10 cellular contexts compared by ENCODE assay signal in genomic region chr19:36245210-36246005, GRCh38. TPM values are rescaled to one million over a fixed set of nuclear protein-coding genes. Genes with fewer than 3 reads are reported as not detected.
DNase-seq lines count a peak whose midpoint lies in the region; ATAC-seq and TF ChIP-seq lines count a peak whose summit lies in the region.
"Had no signal": no experiment of that assay in that cellular context is flagged by ENCODE, and none has a peak within 500 bp of the region (broad histone marks: within the 10 kb centered on the region; RNA-seq: fewer than 3 reads in every experiment).

No MANE protein-coding gene starts in this region.

- 0 out of 2 replicates have a peak, but pooled peaks have one; percentile 5 for TF ChIP-seq RAD21 in SK-N-SH (IDR thresholded peaks at IDR 0.05; ENCODE audit: low read length)

- H3K27me3 Mint-ChIP-seq in effector memory CD8-positive, alpha-beta T cell, result no peaks in the 10 kb centered on the region

- H3K27me3 ChIP-seq in SK-N-SH (ENCODE audit: insufficient read depth) (no peaks in the 10 kb centered on the region), left ventricle myocardium inferior (ENCODE audit: low read depth) (peaks cover 11% of the 10 kb centered on the region), psoas muscle (ENCODE audit: insufficient read depth in 3 of 3, low read length in 2 of 3) (peaks cover 0 to 16% (median 9%) of the 10 kb centered on the region in 3 donors), PC-9 (ENCODE audit: insufficient read depth, low read depth) (no peaks in the 10 kb centered on the region)

- H4K20me1 ChIP-seq in SK-N-SH (ENCODE audit: insufficient read depth), result no peaks in the 10 kb centered on the region
- no peaks in the 10 kb centered on the region for H4K20me1 ChIP-seq in PC-9 (ENCODE audit: insufficient read depth)

- CTCF ChIA-PET in SK-N-SH (lab: Yijun Ruan, JAX) (interaction anchor here (0.7 to 1.4 kb wide), 4 partner anchors 11 to 258 kb away, joined by 3 to 4 read pairs (median 3); partner anchors contain the start of gene ZNF146), PC-9 (lab: Charles Lee) (no interaction called here)

- H2AFZ ChIP-seq in SK-N-SH (ENCODE audit: low read depth), result peak overlapping the region; percentile 44; the same call in 1 of the 2 replicates
- H2AFZ ChIP-seq in PC-9, result no peak overlapping the region

- H3K4me2 ChIP-seq in SK-N-SH, result peak overlapping the region; percentile 77
- H3K4me2 ChIP-seq in PC-9, result no peak overlapping the region

- TF ChIP-seq CTCF in SK-N-SH (IDR thresholded peaks at IDR 0.05), result no peak
- no peak for TF ChIP-seq CTCF in left ventricle myocardium inferior (IDR thresholded peaks at IDR 0.05; ENCODE audit: borderline replicate concordance)
- no peak for TF ChIP-seq CTCF in psoas muscle (IDR thresholded peaks at IDR 0.05)
- TF ChIP-seq CTCF in GM13977 (IDR thresholded peaks at IDR 0.05; ENCODE audit: extremely low read depth, insufficient read depth, missing control alignments), result no peak
- TF ChIP-seq CTCF in PC-9 (conservative IDR thresholded peaks at IDR 0.05), result no peak

- H3K27ac ChIP-seq in SK-N-SH (ENCODE audit: low read depth in 2 of 2, low read length in 1 of 2) (no peak overlapping the region), left ventricle myocardium inferior (replicated peaks) (no peak overlapping the region), psoas muscle (no peak overlapping the region), PC-9 (no peak overlapping the region)

- H3K36me3 ChIP-seq in SK-N-SH (replicated peaks in 1 of 2; ENCODE audit: control insufficient read depth in 1 of 2, insufficient read depth in 2 of 2, low read length in 1 of 2), result no peaks in the 10 kb centered on the region
- H3K36me3 ChIP-seq in left ventricle myocardium inferior, result no peaks in the 10 kb centered on the region
- H3K36me3 ChIP-seq in psoas muscle (ENCODE audit: insufficient read depth in 1 of 2, low read depth in 1 of 2), result no peaks in the 10 kb centered on the region
- H3K36me3 ChIP-seq in PC-9 (ENCODE audit: low read depth), result no peaks in the 10 kb centered on the region

- H3K9me3 ChIP-seq in SK-N-SH, result no peaks in the 10 kb centered on the region
- no peaks in the 10 kb centered on the region for H3K9me3 ChIP-seq in left ventricle myocardium inferior (replicated peaks)
- no peaks in the 10 kb centered on the region for H3K9me3 ChIP-seq in psoas muscle
- no peaks in the 10 kb centered on the region for H3K9me3 ChIP-seq in PC-9 (ENCODE audit: insufficient read depth, low read depth)

- H3K27ac Mint-ChIP-seq in effector memory CD8-positive, alpha-beta T cell, result no peak overlapping the region
- H3K27ac Mint-ChIP-seq: activated B cell treated with CpG ODN at 0.5 μM for 24 hours had no signal

- no TSS peak for BruUV-seq in PC-9 (replicated peaks; lab: Mats Ljungman, UMichigan)

- H3K4me1 ChIP-seq in SK-N-SH (ENCODE audit: control insufficient read depth in 1 of 2, insufficient read depth in 2 of 2, low read depth in 1 of 2, low read length in 1 of 2), result peaks cover 0 to 6% of the 10 kb centered on the region in 2 experiments; a peak in 1 of 4 replicates
- peaks cover 16% of the 10 kb centered on the region for H3K4me1 ChIP-seq in left ventricle myocardium inferior
- peaks cover 6% of the 10 kb centered on the region for H3K4me1 ChIP-seq in psoas muscle
- no peaks in the 10 kb centered on the region for H3K4me1 ChIP-seq in PC-9 (replicated peaks; ENCODE audit: insufficient read depth)

- no peaks in the 10 kb centered on the region for H3K36me3 Mint-ChIP-seq in effector memory CD8-positive, alpha-beta T cell (ENCODE audit: insufficient read depth)

- 42% methylated on average over 32 of the region's 63 CpGs for WGBS in SK-N-SH (ENCODE audit: low lambda C conversion rate)
- 1 to 3% (median 2%) methylated on average over 50 to 63 of the region's 63 CpGs for WGBS in psoas muscle, 3 donors

- TF ChIP-seq EP300 in SK-N-SH (IDR thresholded peaks at IDR 0.05; ENCODE audit: borderline replicate concordance in 1 of 2, low read depth in 1 of 2, low read length in 1 of 2), result no peak

- H3K4me3 Mint-ChIP-seq in effector memory CD8-positive, alpha-beta T cell, result no peak overlapping the region
- H3K4me3 Mint-ChIP-seq: activated B cell treated with CpG ODN at 0.5 μM for 24 hours had no signal

- intact Hi-C loops in left ventricle myocardium inferior (cut with micrococcal nuclease) (no loop called here), psoas muscle (cut with DNase I) (no loop called here), PC-9 (cut with micrococcal nuclease; ENCODE audit: unreplicated experiment) (no loop called here)

- in situ Hi-C loops in GM13977 (cut with MboI; ENCODE audit: low pct_unique_long_range_greater_than_20kb, low sequenced_read_pairs, unreplicated experiment), result no loop called here

- H3K4me3 ChIP-seq in SK-N-SH (ENCODE audit: low read depth in 2 of 2, low read length in 1 of 2) (peak overlapping the region; percentile 44 to 58), left ventricle myocardium inferior (peak overlapping the region; percentile 64), psoas muscle (peak overlapping the region; percentile 55), PC-9 (no peak overlapping the region)

- H3K9me3 Mint-ChIP-seq in effector memory CD8-positive, alpha-beta T cell, result peaks cover 4 to 11% of the 10 kb centered on the region in 2 donors

- DNase-seq in DMS114 treated with DMSO at 0.1 percent for 48 hours (lab: John Stamatoyannopoulos, UW; ENCODE audit: unreplicated experiment) (peak; percentile 71), SK-N-SH (peak; percentile 87), left ventricle myocardium inferior (no peak), psoas muscle (no peak), GM13977 (ENCODE audit: low spot score) (no peak), PC-9 (no peak)
- no peak for DNase-seq in effector memory CD8-positive, alpha-beta T cell
- DNase-seq: activated B cell treated with CpG ODN at 0.5 μM for 24 hours, NCI-H2081 had no signal

- no peak overlapping the region for H3K9ac ChIP-seq in SK-N-SH

- H3K9me2 ChIP-seq in SK-N-SH, result no peaks in the 10 kb centered on the region
- no peaks in the 10 kb centered on the region for H3K9me2 ChIP-seq in PC-9 (ENCODE audit: insufficient read depth)

- ATAC-seq in psoas muscle, result peak in 2 of 4 donors; percentile 26 to 27
- ATAC-seq in HG03095 (IDR thresholded peaks at IDR 0.05; ENCODE audit: unreplicated experiment), result no peak
- ATAC-seq in effector memory CD8-positive, alpha-beta T cell (replicated peaks), result no peak

- POLR2A ChIA-PET in SK-N-SH (lab: Yijun Ruan, JAX), result interaction anchor here (0.9 to 1.8 kb wide), 3 partner anchors 12 to 328 kb away, joined by 3 to 4 read pairs (median 3); partner anchors contain the start of genes ZNF146, ZNF529 and ZNF565
- POLR2A ChIA-PET in PC-9 (lab: Charles Lee; ENCODE audit: unreplicated experiment), result no interaction called here

- no peaks in the 10 kb centered on the region for H3K4me1 Mint-ChIP-seq in effector memory CD8-positive, alpha-beta T cell (ENCODE audit: low read depth in 2 of 2)

- H3F3A ChIP-seq in SK-N-SH (replicated peaks; ENCODE audit: insufficient read depth) (peaks cover 16% of the 10 kb centered on the region), PC-9 (ENCODE audit: insufficient read depth, low read depth) (peaks cover 5% of the 10 kb centered on the region; the same call in 1 of the 2 replicates)

- no peaks in the 10 kb centered on the region for H3K79me2 ChIP-seq in SK-N-SH (ENCODE audit: insufficient read depth)
- H3K79me2 ChIP-seq in PC-9 (ENCODE audit: low read depth), result no peaks in the 10 kb centered on the region

TF ChIP-seq in SK-N-SH, 30 proteins besides CTCF, POLR2A, EP300 and RAD21:
- TF ChIP-seq RFX5 (IDR thresholded peaks at IDR 0.05; ENCODE audit: low read length) (no peak), MXI1 (IDR thresholded peaks at IDR 0.05; ENCODE audit: low read depth, low read length) (peak; percentile 57; the same call in 1 of the 2 replicates)

RNA-seq across cellular contexts. Expression of gene ZNF146, which starts 30.5 kb away (rescaled TPM):
- polyA plus RNA-seq in SK-N-SH (2012; rRNA removed) (25.4 and 35.8 TPM in 2 replicates), psoas muscle (100 to 1,000 TPM in 1 of 3 donors, 10 to 100 TPM in 2; 30.5 to 114 (median 39.6) TPM)
- polyA plus RNA-seq in SK-N-SH (2012; cell fraction: cytosol; rRNA removed), result 51.1 and 63.3 TPM in 2 replicates
- polyA plus RNA-seq in SK-N-SH (2012; cell fraction: nucleus; rRNA removed), result 9.7 and 21.3 TPM in 2 replicates
- total RNA-seq in left ventricle myocardium inferior (30.4 TPM), psoas muscle (10 to 100 TPM; 31.2 to 78.4 (median 65.7) TPM), PC-9 (2021) (53.1 and 68.0 TPM in 2 replicates)

RNA-seq across cellular contexts. Expression of gene ZNF565, which starts 30.9 kb away (rescaled TPM):
- polyA plus RNA-seq in SK-N-SH (2012; rRNA removed) (1.5 and 1.9 TPM in 2 replicates), psoas muscle (1 to 10 TPM; 3.1 to 6.0 (median 3.6) TPM)
- polyA plus RNA-seq in SK-N-SH (2012; cell fraction: cytosol; rRNA removed), result 1.1 and 1.4 TPM in 2 replicates
- polyA plus RNA-seq in SK-N-SH (2012; cell fraction: nucleus; rRNA removed), result 2.4 and 6.0 TPM in 2 replicates
- total RNA-seq in left ventricle myocardium inferior (4.4 TPM), psoas muscle (1 to 10 TPM; 2.5 to 4.1 (median 3.6) TPM), PC-9 (2021) (3.3 and 4.3 TPM in 2 replicates)

Comparison
In these comparisons a context has a peak if more than half of its experiments do, and no peak if none do; other contexts are left out.
1. DNase-seq: peak in DMS114 treated with DMSO at 0.1 percent for 48 hours (single experiment) and SK-N-SH (single experiment); none in left ventricle myocardium inferior (single experiment), psoas muscle (0 of 2), GM13977 (single experiment), effector memory CD8-positive, alpha-beta T cell (0 of 3) and PC-9 (0 of 2).